In genomic region chr5:132466453-132467291, GRCh38 we compare ENCODE assay signal across 1 cellular context.
TF ChIP-seq lines count a peak whose summit lies in the region.

No MANE protein-coding gene starts in this region.

TF ChIP-seq in SK-N-SH, 30 proteins besides CTCF, POLR2A, EP300 and RAD21 (continued from another document):
- TF ChIP-seq REST (IDR thresholded peaks at IDR 0.05; ENCODE audit: low read depth, low read length) (no peak), USF2 (IDR thresholded peaks at IDR 0.05; ENCODE audit: borderline replicate concordance, low read depth, low read length) (no peak)
